1 cellular context compared by ENCODE assay signal in genomic region chr15:101451886-101452285, GRCh38.
TF ChIP-seq lines count a peak whose summit lies in the region.

No MANE protein-coding gene starts in this region.

TF ChIP-seq in IMR-90, 13 proteins besides CTCF, POLR2A, EP300 and RAD21:
- TF ChIP-seq SMC3 (IDR thresholded peaks at IDR 0.05; ENCODE audit: low read depth, low read length) (no peak), CEBPB (IDR thresholded peaks at IDR 0.05; ENCODE audit: low read depth, low read length) (peak; percentile 64)
